In the genomic region with DNA sequence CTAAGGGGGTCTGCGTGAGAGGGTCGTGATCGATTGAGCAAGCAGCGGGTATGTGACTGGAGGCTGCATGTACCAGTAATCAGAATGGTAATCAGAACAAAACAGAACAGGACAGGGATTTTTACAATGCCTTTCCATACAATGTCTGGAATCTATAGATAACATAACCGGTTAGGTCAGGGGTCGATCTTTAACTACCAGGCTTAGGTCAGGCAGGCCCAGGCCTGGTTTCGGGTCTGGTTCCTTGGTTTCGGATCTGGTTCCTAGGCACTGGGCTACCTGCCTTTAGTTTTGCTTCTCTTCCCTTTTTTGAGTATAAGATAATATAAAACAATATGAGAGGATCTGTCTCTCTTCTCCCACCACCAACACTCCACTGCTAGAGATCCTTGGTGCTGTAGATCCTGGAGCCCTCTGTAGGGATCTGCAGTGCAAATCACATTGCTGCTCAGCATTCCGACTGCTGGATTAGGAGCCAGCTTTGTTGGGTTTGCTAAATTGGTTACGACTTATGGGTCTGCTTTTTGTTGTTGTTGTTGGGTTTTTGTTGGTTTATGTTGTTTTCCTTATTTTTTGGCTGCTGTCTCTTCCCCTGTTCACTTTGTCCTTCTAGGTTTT, we compare ENCODE assay signal across 2 cellular contexts.
TF ChIP-seq lines count a peak whose summit lies in the region.

No MANE protein-coding gene starts in this region.

TF ChIP-seq in WTC11, 78 proteins besides CTCF, POLR2A, EP300 and RAD21:
- TF ChIP-seq ZNF317 (CRISPR knock-in tag; IDR thresholded peaks at IDR 0.05; ENCODE audit: borderline replicate concordance, low read depth), result 0 out of 2 replicates have a peak, but pooled peaks have one; percentile 46

TF ChIP-seq in K562, 482 proteins besides CTCF, POLR2A, EP300 and RAD21 (continued from another document):
- TF ChIP-seq TCF3 (CRISPR knock-in tag; IDR thresholded peaks at IDR 0.05), result peak; percentile 38
- peak; percentile 52; the same call in 1 of the 2 replicates for TF ChIP-seq ARID1B (IDR thresholded peaks at IDR 0.05)
- TF ChIP-seq, protein P1, sequence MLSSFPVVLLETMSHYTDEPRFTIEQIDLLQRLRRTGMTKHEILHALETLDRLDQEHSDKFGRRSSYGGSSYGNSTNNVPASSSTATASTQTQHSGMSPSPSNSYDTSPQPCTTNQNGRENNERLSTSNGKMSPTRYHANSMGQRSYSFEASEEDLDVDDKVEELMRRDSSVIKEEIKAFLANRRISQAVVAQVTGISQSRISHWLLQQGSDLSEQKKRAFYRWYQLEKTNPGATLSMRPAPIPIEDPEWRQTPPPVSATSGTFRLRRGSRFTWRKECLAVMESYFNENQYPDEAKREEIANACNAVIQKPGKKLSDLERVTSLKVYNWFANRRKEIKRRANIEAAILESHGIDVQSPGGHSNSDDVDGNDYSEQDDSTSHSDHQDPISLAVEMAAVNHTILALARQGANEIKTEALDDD (IDR thresholded peaks at IDR 0.05), result 0 out of 2 replicates have a peak, but pooled peaks have one; percentile 25
- peak; percentile 63 for TF ChIP-seq TAL1 (IDR thresholded peaks at IDR 0.05)
- peak; percentile 71 for TF ChIP-seq CBFA2T3 (IDR thresholded peaks at IDR 0.05)
- peak; percentile 71; the same call in 1 of the 2 replicates for TF ChIP-seq SOX6 (IDR thresholded peaks at IDR 0.05)
- TF ChIP-seq KDM1A (IDR thresholded peaks at IDR 0.05), result peak; percentile 46 to 61; a peak in 2 of 4 replicates
- peak; percentile 53 for TF ChIP-seq CBFA2T2 (conservative IDR thresholded peaks at IDR 0.05)
